In the genomic region with DNA sequence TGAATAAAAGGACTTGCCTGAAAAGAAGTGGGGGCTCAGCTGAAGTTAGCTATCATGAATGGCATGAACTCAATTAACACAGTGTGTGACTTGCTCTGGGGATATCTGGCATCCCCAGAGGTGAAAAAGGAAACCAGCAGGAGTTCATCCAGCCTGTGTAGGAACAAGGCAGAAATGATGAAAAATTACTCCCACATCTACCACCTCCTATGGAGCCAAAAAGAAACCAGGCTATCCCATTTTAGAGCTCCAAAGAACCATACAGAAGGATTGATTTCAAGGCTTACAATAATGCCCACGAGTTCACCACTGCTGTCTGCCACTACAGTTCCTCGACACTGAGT, we compare ENCODE assay signal across 1 cellular context.
TF ChIP-seq lines count a peak whose summit lies in the region.

No MANE protein-coding gene starts in this region.

TF ChIP-seq in GM23338, 12 proteins besides CTCF, POLR2A, EP300 and RAD21 (continued from another document):
- TF ChIP-seq ZNF462 (CRISPR knock-in tag; IDR thresholded peaks at IDR 0.05) (no peak), ZNF114 (CRISPR knock-in tag; IDR thresholded peaks at IDR 0.05) (no peak)
